9 cellular contexts compared by ENCODE assay signal in the genomic region with DNA sequence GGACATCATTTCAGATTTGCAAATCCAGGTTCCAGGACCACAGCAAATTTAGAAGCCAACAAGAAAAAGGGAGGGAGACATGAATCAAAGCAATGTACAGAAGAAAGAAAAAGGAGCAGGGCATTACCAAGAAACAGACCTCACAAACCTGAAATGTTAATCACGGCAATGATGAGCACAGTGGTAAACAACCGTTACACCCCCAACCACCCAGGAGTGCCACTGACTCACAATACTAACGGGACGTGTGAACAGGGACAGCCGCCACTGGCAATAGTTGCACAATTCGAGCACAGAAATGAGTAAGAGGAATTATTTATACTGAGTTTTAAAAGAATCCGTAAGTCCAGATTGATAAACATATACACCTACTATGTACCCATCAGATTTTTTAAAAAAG. TPM values are rescaled to one million over a fixed set of nuclear protein-coding genes. Genes with fewer than 3 reads are reported as not detected.
DNase-seq lines count a peak whose midpoint lies in the region; TF ChIP-seq lines count a peak whose summit lies in the region.
"Had no signal": no experiment of that assay in that cellular context is flagged by ENCODE, and none has a peak within 500 bp of the region (broad histone marks: within the 10 kb centered on the region; RNA-seq: fewer than 3 reads in every experiment).

No MANE protein-coding gene starts in this region.

- H3K4me1 Mint-ChIP-seq in activated CD4-positive, alpha-beta T cell treated with anti-CD3 and anti-CD28 coated beads, Interleukin-2, amount 10 ng/mL, durations not matched to agents 7 days and 5 days, result peaks cover 69% of the 10 kb centered on the region
- H3K4me1 Mint-ChIP-seq in activated naive CD8-positive, alpha-beta T cell treated with anti-CD3 and anti-CD28 coated beads for 36 hours, result peaks cover 73% of the 10 kb centered on the region
- peaks cover 73% of the 10 kb centered on the region for H3K4me1 Mint-ChIP-seq in stimulated activated naive CD8-positive, alpha-beta T cell treated with anti-CD3 and anti-CD28 coated beads, Interleukin-15, Interleukin-2, amounts not matched to agents 100 ng/mL and 50 ng/mL, for 24 hours (ENCODE audit: low read depth)

- no peak for TF ChIP-seq CTCF in hepatocyte (IDR thresholded peaks at IDR 0.05; ENCODE audit: poor library complexity)

- no peaks in the 10 kb centered on the region for H3K27me3 Mint-ChIP-seq in activated CD4-positive, alpha-beta T cell treated with anti-CD3 and anti-CD28 coated beads, Interleukin-2, amount 10 ng/mL, durations not matched to agents 7 days and 5 days
- H3K27me3 Mint-ChIP-seq in activated naive CD8-positive, alpha-beta T cell treated with anti-CD3 and anti-CD28 coated beads for 36 hours, result no peaks in the 10 kb centered on the region
- H3K27me3 Mint-ChIP-seq in stimulated activated naive CD8-positive, alpha-beta T cell treated with anti-CD3 and anti-CD28 coated beads, Interleukin-15, Interleukin-2, amounts not matched to agents 100 ng/mL and 50 ng/mL, for 24 hours, result no peaks in the 10 kb centered on the region

- no peak overlapping the region for H2AFZ ChIP-seq in hepatocyte

- no peaks in the 10 kb centered on the region for H3K9me3 ChIP-seq in hepatocyte (ENCODE audit: low read depth)

- H3K27ac Mint-ChIP-seq in activated CD4-positive, alpha-beta T cell treated with anti-CD3 and anti-CD28 coated beads, Interleukin-2, amount 10 ng/mL, durations not matched to agents 7 days and 5 days, result no peak overlapping the region
- H3K27ac Mint-ChIP-seq in activated naive CD8-positive, alpha-beta T cell treated with anti-CD3 and anti-CD28 coated beads for 36 hours, result peak overlapping the region; percentile 51
- peak overlapping the region; percentile 79 for H3K27ac Mint-ChIP-seq in stimulated activated naive CD8-positive, alpha-beta T cell treated with anti-CD3 and anti-CD28 coated beads, Interleukin-15, Interleukin-2, amounts not matched to agents 100 ng/mL and 50 ng/mL, for 24 hours

- H3K79me2 ChIP-seq in hepatocyte, result peaks cover 100% of the 10 kb centered on the region

- WGBS in hepatocyte (ENCODE audit: low lambda C conversion rate, missing lambda C conversion rate), result 61% methylated on average over 7 of the region's 7 CpGs

- no peaks in the 10 kb centered on the region for H3K36me3 ChIP-seq in hepatocyte (replicated peaks; ENCODE audit: insufficient read depth, low read depth)

- peaks cover 49% of the 10 kb centered on the region for H3K36me3 Mint-ChIP-seq in activated CD4-positive, alpha-beta T cell treated with anti-CD3 and anti-CD28 coated beads, Interleukin-2, amount 10 ng/mL, durations not matched to agents 7 days and 5 days (ENCODE audit: low read depth)
- H3K36me3 Mint-ChIP-seq in activated naive CD8-positive, alpha-beta T cell treated with anti-CD3 and anti-CD28 coated beads for 36 hours, result peaks cover 53% of the 10 kb centered on the region
- H3K36me3 Mint-ChIP-seq in stimulated activated naive CD8-positive, alpha-beta T cell treated with anti-CD3 and anti-CD28 coated beads, Interleukin-15, Interleukin-2, amounts not matched to agents 100 ng/mL and 50 ng/mL, for 24 hours (ENCODE audit: low read depth), result peaks cover 66% of the 10 kb centered on the region

- H3K4me3 Mint-ChIP-seq in activated CD4-positive, alpha-beta T cell treated with anti-CD3 and anti-CD28 coated beads, Interleukin-2, amount 10 ng/mL, durations not matched to agents 7 days and 5 days, result no peak overlapping the region
- H3K4me3 Mint-ChIP-seq in activated naive CD8-positive, alpha-beta T cell treated with anti-CD3 and anti-CD28 coated beads for 36 hours, result no peak overlapping the region
- no peak overlapping the region for H3K4me3 Mint-ChIP-seq in stimulated activated naive CD8-positive, alpha-beta T cell treated with anti-CD3 and anti-CD28 coated beads, Interleukin-15, Interleukin-2, amounts not matched to agents 100 ng/mL and 50 ng/mL, for 24 hours

- POLR2A ChIA-PET in activated CD4-positive, alpha-beta T cell treated with anti-CD3 and anti-CD28 coated beads, Interleukin-2, amount 10 ng/mL, durations not matched to agents 7 days and 5 days (lab: Charles Lee), result interaction anchor here (0.6 kb wide), 1 partner anchor 1098 kb away, joined by 4 read pairs; no protein-coding TSS in a partner anchor

- H3K9me3 Mint-ChIP-seq in activated CD4-positive, alpha-beta T cell treated with anti-CD3 and anti-CD28 coated beads, Interleukin-2, amount 10 ng/mL, durations not matched to agents 7 days and 5 days, result no peaks in the 10 kb centered on the region
- H3K9me3 Mint-ChIP-seq in activated naive CD8-positive, alpha-beta T cell treated with anti-CD3 and anti-CD28 coated beads for 36 hours, result no peaks in the 10 kb centered on the region
- H3K9me3 Mint-ChIP-seq in stimulated activated naive CD8-positive, alpha-beta T cell treated with anti-CD3 and anti-CD28 coated beads, Interleukin-15, Interleukin-2, amounts not matched to agents 100 ng/mL and 50 ng/mL, for 24 hours, result no peaks in the 10 kb centered on the region

- CTCF ChIA-PET in activated CD4-positive, alpha-beta T cell treated with anti-CD3 and anti-CD28 coated beads, Interleukin-2, amount 10 ng/mL, durations not matched to agents 7 days and 5 days (lab: Charles Lee), result no interaction called here

- peak overlapping the region; percentile 37 for H3K4me2 ChIP-seq in hepatocyte

- peaks cover 42% of the 10 kb centered on the region for H3K4me1 ChIP-seq in hepatocyte (ENCODE audit: insufficient read depth)

- H4K20me1 ChIP-seq in hepatocyte (ENCODE audit: insufficient read depth, poor library complexity, severe bottlenecking), result peaks cover 100% of the 10 kb centered on the region

- H3K9me2 ChIP-seq in hepatocyte (replicated peaks; ENCODE audit: insufficient read depth), result no peaks in the 10 kb centered on the region

- peak; percentile 17 for DNase-seq in activated CD4-positive, alpha-beta T cell treated with anti-CD3 and anti-CD28 coated beads for 4 hours
- no peak for DNase-seq in activated CD4-positive, alpha-beta T cell treated with anti-CD3 and anti-CD28 coated beads, Interleukin-2, amount 10 ng/mL, durations not matched to agents 7 days and 5 days
- peak; percentile 34 for DNase-seq in activated naive CD8-positive, alpha-beta T cell treated with anti-CD3 and anti-CD28 coated beads for 36 hours
- DNase-seq in hepatocyte (ENCODE audit: low spot score) (peak; percentile 43), DMS53 (lab: John Stamatoyannopoulos, UW) (no peak), NCI-H2227 (lab: John Stamatoyannopoulos, UW; ENCODE audit: unreplicated experiment) (no peak), SHP77 (lab: John Stamatoyannopoulos, UW) (no peak)
- DNase-seq: NCI-H1048 had no signal

- no peaks in the 10 kb centered on the region for H3K27me3 ChIP-seq in hepatocyte

- H3K4me3 ChIP-seq in hepatocyte, result no peak overlapping the region

- peak overlapping the region; percentile 45 for H3K27ac ChIP-seq in hepatocyte

RNA-seq across cellular contexts. Expression of a gene that starts 13.8 kb away (rescaled TPM):
- 100 to 1,000 TPM; 147 to 162 TPM for total RNA-seq in activated CD4-positive, alpha-beta T cell treated with anti-CD3 and anti-CD28 coated beads, Interleukin-2, amount 10 ng/mL, durations not matched to agents 7 days and 5 days
- total RNA-seq in activated naive CD8-positive, alpha-beta T cell treated with anti-CD3 and anti-CD28 coated beads for 36 hours, result 100 to 1,000 TPM; 178 to 183 TPM
- 142 and 157 TPM in 2 replicates for total RNA-seq in hepatocyte
- polyA plus RNA-seq in hepatocyte, result 84.0 and 84.9 TPM in 2 replicates

Comparison
In these comparisons a context has a peak if more than half of its experiments do, and no peak if none do; other contexts are left out.
1. DNase-seq: peak in activated CD4-positive, alpha-beta T cell treated with anti-CD3 and anti-CD28 coated beads for 4 hours (2 of 2), activated naive CD8-positive, alpha-beta T cell treated with anti-CD3 and anti-CD28 coated beads for 36 hours (single experiment) and hepatocyte (single experiment); none in activated CD4-positive, alpha-beta T cell treated with anti-CD3 and anti-CD28 coated beads, Interleukin-2, amount 10 ng/mL, durations not matched to agents 7 days and 5 days (single experiment), DMS53 (single experiment), NCI-H2227 (single experiment) and SHP77 (0 of 2).